Comparison of ENCODE assay signal across 12 cellular contexts in the genomic region with DNA sequence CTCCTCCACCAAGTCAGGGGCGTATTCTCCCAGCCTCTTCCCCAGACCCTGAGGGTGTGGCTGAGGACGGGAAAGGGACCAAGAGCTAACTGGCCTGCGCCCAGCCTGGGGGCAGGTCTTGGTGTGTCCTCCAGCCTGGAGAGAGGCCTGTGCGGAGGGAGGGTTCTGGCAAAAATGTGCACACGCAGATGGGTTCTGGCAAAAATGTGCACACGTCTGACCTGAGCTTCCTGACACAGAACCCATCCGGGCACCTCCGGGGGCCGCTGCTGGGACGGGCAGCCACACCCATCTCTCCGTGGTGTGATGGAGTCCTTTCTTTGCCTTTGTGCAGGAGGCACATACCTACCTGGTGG. TPM values are rescaled to one million over a fixed set of nuclear protein-coding genes. Genes with fewer than 3 reads are reported as not detected.
DNase-seq lines count a peak whose midpoint lies in the region; ATAC-seq and TF ChIP-seq lines count a peak whose summit lies in the region.
"Had no signal": no experiment of that assay in that cellular context is flagged by ENCODE, and none has a peak within 500 bp of the region (broad histone marks: within the 10 kb centered on the region; RNA-seq: fewer than 3 reads in every experiment).

No MANE protein-coding gene starts in this region.

- DNase-seq in A673 (ENCODE audit: low spot score) (no peak), NCI-H146 treated with DMSO at 0.1 percent for 48 hours (lab: John Stamatoyannopoulos, UW; ENCODE audit: unreplicated experiment) (peak; percentile 34), esophagus squamous epithelium (lab: John Stamatoyannopoulos, UW) (no peak), mesendoderm (no peak)
- DNase-seq in NK-92 treated with Interleukin-12 subunit alpha and Interleukin-12 subunit beta, amount 100 ng/mL, for 24 hours (lab: John Stamatoyannopoulos, UW): no peak
- DNase-seq: KG1, NCI-H187 had no signal

- H3K4ac ChIP-seq in mesendoderm (ENCODE audit: low read depth, low read length): no peak overlapping the region

- ATAC-seq in GM21526 (IDR thresholded peaks at IDR 0.05; ENCODE audit: low FRiP score, unreplicated experiment): no peak
- no peak for ATAC-seq in HG03442 (IDR thresholded peaks at IDR 0.05; ENCODE audit: unreplicated experiment)
- ATAC-seq in HG03159 (IDR thresholded peaks at IDR 0.05; ENCODE audit: unreplicated experiment): no peak

- WGBS in esophagus squamous epithelium, 2 donors: 21 to 26% methylated on average over 8 to 9 of the region's 11 CpGs
- no CpG with 5 or more reads among the region's 11 CpGs for WGBS in mesendoderm (ENCODE audit: extremely low coverage, insufficient coverage, low lambda C conversion rate)

- no peak overlapping the region for H4K8ac ChIP-seq in mesendoderm (ENCODE audit: low read depth, low read length)

- peak overlapping the region; percentile 88 for H3K4me2 ChIP-seq in mesendoderm (ENCODE audit: low read length)

- H3K18ac ChIP-seq in mesendoderm (ENCODE audit: low read length): no peak overlapping the region

- TF ChIP-seq CTCF in A673 (conservative IDR thresholded peaks at IDR 0.05; ENCODE audit: low read depth, low read length) (no peak), esophagus squamous epithelium (IDR thresholded peaks at IDR 0.05) (no peak)

- peak overlapping the region; percentile 40 for H3K9ac ChIP-seq in mesendoderm (ENCODE audit: low read length)

- no peak for TF ChIP-seq POLR2A in esophagus squamous epithelium (IDR thresholded peaks at IDR 0.05)

- peak overlapping the region; percentile 80 for H3K56ac ChIP-seq in mesendoderm (ENCODE audit: low read length)

- intact Hi-C loops in A673 (cut with micrococcal nuclease; ENCODE audit: unreplicated experiment): no loop called here
- intact Hi-C loops in esophagus squamous epithelium (cut with DNase I): no loop called here

- no peak overlapping the region for H2BK120ac ChIP-seq in mesendoderm (ENCODE audit: low read depth, low read length)

- H3K4me3 ChIP-seq in A673 (ENCODE audit: low read depth, low read length, poor library complexity, severe bottlenecking): no peak overlapping the region
- H3K4me3 ChIP-seq in esophagus squamous epithelium: peak overlapping the region in 3 of 4 donors; percentile 20 to 55 (median 29)
- no peak overlapping the region for H3K4me3 ChIP-seq in mesendoderm (ENCODE audit: low read length)

- no peaks in the 10 kb centered on the region for H3K79me1 ChIP-seq in mesendoderm (ENCODE audit: low read length)

- H3K9me3 ChIP-seq in A673 (ENCODE audit: low read depth, low read length, poor library complexity, severe bottlenecking) (no peaks in the 10 kb centered on the region), esophagus squamous epithelium (no peaks in the 10 kb centered on the region)

- no peak overlapping the region for H2BK5ac ChIP-seq in mesendoderm (ENCODE audit: low read length)

- H3K4me1 ChIP-seq in A673 (ENCODE audit: insufficient read depth, low read length, poor library complexity, severe bottlenecking) (peaks cover 28% of the 10 kb centered on the region), esophagus squamous epithelium (peaks cover 22 to 32% (median 22%) of the 10 kb centered on the region in 3 donors), mesendoderm (ENCODE audit: control insufficient read depth, low read depth, low read length) (no peaks in the 10 kb centered on the region)

- BruUV-seq in A673 (replicated peaks; lab: Mats Ljungman, UMichigan): no TSS peak

- POLR2A ChIA-PET in A673 (lab: Charles Lee; ENCODE audit: low non-redundant PET): no interaction called here

- H3K27ac ChIP-seq in A673 (ENCODE audit: low read depth, low read length, poor library complexity, severe bottlenecking) (peak overlapping the region; percentile 21), esophagus squamous epithelium (peak overlapping the region; percentile 77 to 85 (median 81)), mesendoderm (ENCODE audit: low read depth, low read length) (no peak overlapping the region)

- no peak overlapping the region for H2AK5ac ChIP-seq in mesendoderm (ENCODE audit: low read length)

- CTCF ChIA-PET in A673 (lab: Charles Lee): interaction anchor here (1.1 kb wide), 1 partner anchor 88 kb away, joined by 4 read pairs; no protein-coding TSS in a partner anchor

- no peak overlapping the region for H3K23ac ChIP-seq in mesendoderm (ENCODE audit: low read length)

- H3K36me3 ChIP-seq in A673 (ENCODE audit: insufficient read depth, low read length, poor library complexity, severe bottlenecking) (no peaks in the 10 kb centered on the region), esophagus squamous epithelium (no peaks in the 10 kb centered on the region), mesendoderm (ENCODE audit: control insufficient read depth, insufficient read depth, low read length) (no peaks in the 10 kb centered on the region)

- no peak overlapping the region for H2BK15ac ChIP-seq in mesendoderm (replicated peaks; ENCODE audit: low read depth)

- H4K5ac ChIP-seq in mesendoderm (ENCODE audit: low read length): no peak overlapping the region

- no peaks in the 10 kb centered on the region for H3K27me3 ChIP-seq in A673 (replicated peaks; ENCODE audit: insufficient read depth, low read depth, low read length, poor library complexity)
- peaks cover 0 to 35% (median 0%) of the 10 kb centered on the region in 4 donors for H3K27me3 ChIP-seq in esophagus squamous epithelium
- no peaks in the 10 kb centered on the region for H3K27me3 ChIP-seq in mesendoderm (ENCODE audit: insufficient read depth, low read length, poor library complexity)

- no peaks in the 10 kb centered on the region for H3K79me2 ChIP-seq in mesendoderm (ENCODE audit: control insufficient read depth, insufficient read depth, low read length)

RNA-seq across cellular contexts. Expression of a gene that starts 23.1 kb away (rescaled TPM):
- total RNA-seq in A673 (2021) (492 and 535 TPM in 2 replicates), esophagus squamous epithelium (100 to 1,000 TPM; 263 to 706 (median 410) TPM)
- 0.58 TPM for polyA plus RNA-seq in mesendoderm (2013, experiment 1 of 2)
- polyA plus RNA-seq in mesendoderm (2013, experiment 2 of 2): 0.49 TPM
- total RNA-seq: activated CD8-positive, alpha-beta memory T cell treated with anti-CD3 and anti-CD28 coated beads for 36 hours; mononuclear cell had no signal

Comparison
In these comparisons a context has a peak if more than half of its experiments do, and no peak if none do; other contexts are left out.
1. H3K4me3 ChIP-seq: peak in esophagus squamous epithelium (3 of 4); none in A673 (single experiment) and mesendoderm (single experiment).